ENCODE assay signal across 1 cellular context in genomic region chr19:18312021-18312534, GRCh38.
TF ChIP-seq lines count a peak whose summit lies in the region.

No MANE protein-coding gene starts in this region.

TF ChIP-seq in HCT116, 20 proteins besides CTCF, POLR2A, EP300 and RAD21 (continued from another document):
- no peak for TF ChIP-seq ZBTB33 (IDR thresholded peaks at IDR 0.05; ENCODE audit: extremely low read depth, insufficient replicate concordance, low read length)
- no peak for TF ChIP-seq FOSL1 (IDR thresholded peaks at IDR 0.05; ENCODE audit: low read depth)
- TF ChIP-seq ATF3 (IDR thresholded peaks at IDR 0.05), result no peak
- TF ChIP-seq ZNF274 (IDR thresholded peaks at IDR 0.05; ENCODE audit: low read depth, low read length), result no peak
